ENCODE assay signal across 15 cellular contexts in the genomic region with DNA sequence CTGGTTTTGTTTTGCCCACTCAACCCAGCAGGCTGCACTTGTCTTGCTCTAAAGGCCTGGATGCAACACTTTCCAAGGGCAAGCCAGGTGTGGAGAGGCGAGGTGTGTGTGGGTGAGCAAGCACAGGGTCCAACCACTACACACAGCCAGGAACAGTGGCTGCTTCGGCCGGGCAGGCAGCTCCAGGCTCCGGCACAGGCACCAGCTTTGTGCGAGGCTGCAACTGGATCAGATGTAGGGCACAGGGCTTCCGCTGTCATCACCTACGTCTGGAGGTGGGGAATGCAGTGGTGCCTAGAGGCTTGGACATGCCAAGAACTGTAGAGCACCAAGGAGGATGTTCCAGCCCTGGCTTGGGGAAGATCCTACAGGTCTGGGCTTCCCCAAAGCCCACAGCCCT.
"Had no signal": no experiment of that assay in that cellular context is flagged by ENCODE, and none has a peak within 500 bp of the region (broad histone marks: within the 10 kb centered on the region; RNA-seq: fewer than 3 reads in every experiment).

No MANE protein-coding gene starts in this region.

- H3K4me1 Mint-ChIP-seq: naive thymus-derived CD8-positive, alpha-beta T cell had no signal

- ATAC-seq: foreskin keratinocyte; left colon; mucosa of descending colon; naive thymus-derived CD8-positive, alpha-beta T cell had no signal

- DNase-seq: colonic mucosa; dermis blood vessel endothelial cell; foreskin keratinocyte; head of caudate nucleus; left colon; mucosa of descending colon; naive thymus-derived CD8-positive, alpha-beta T cell; nucleus accumbens; ovary; small intestine; stimulated activated CD4-positive, alpha-beta T cell treated with anti-CD3 and anti-CD28 coated beads, Interleukin-2, amount 100 ng/mL, for 48 hours; tibial artery had no signal

- H3K4me3 ChIP-seq: colonic mucosa, hepatocyte, mucosa of descending colon, ovary, right atrium auricular region, tibial artery had no signal

- H3K4me3 Mint-ChIP-seq: naive thymus-derived CD8-positive, alpha-beta T cell; stimulated activated naive CD8-positive, alpha-beta T cell treated with anti-CD3 and anti-CD28 coated beads, Interleukin-15, Interleukin-2, amounts not matched to agents 100 ng/mL and 50 ng/mL, for 24 hours had no signal

- H3K27ac ChIP-seq: colonic mucosa, foreskin keratinocyte, hepatocyte, ovary, right atrium auricular region, tibial artery had no signal

- H3K79me2 ChIP-seq: hepatocyte had no signal

- H3K4me1 ChIP-seq: colonic mucosa, right atrium auricular region, tibial artery had no signal

- H2AFZ ChIP-seq: hepatocyte had no signal

- H3K27me3 ChIP-seq: colonic mucosa, foreskin keratinocyte, hepatocyte, ovary, right atrium auricular region, tibial artery had no signal

- H3K27me3 Mint-ChIP-seq: naive thymus-derived CD8-positive, alpha-beta T cell; stimulated activated naive CD8-positive, alpha-beta T cell treated with anti-CD3 and anti-CD28 coated beads, Interleukin-15, Interleukin-2, amounts not matched to agents 100 ng/mL and 50 ng/mL, for 24 hours had no signal

- H3K4me2 ChIP-seq: hepatocyte had no signal

- H3K9me3 ChIP-seq: colonic mucosa, right atrium auricular region, tibial artery had no signal

- H3K36me3 ChIP-seq: colonic mucosa, ovary, right atrium auricular region, tibial artery had no signal

- H3K27ac Mint-ChIP-seq: naive thymus-derived CD8-positive, alpha-beta T cell; stimulated activated naive CD8-positive, alpha-beta T cell treated with anti-CD3 and anti-CD28 coated beads, Interleukin-15, Interleukin-2, amounts not matched to agents 100 ng/mL and 50 ng/mL, for 24 hours had no signal
